15 cellular contexts compared by ENCODE assay signal in the genomic region with DNA sequence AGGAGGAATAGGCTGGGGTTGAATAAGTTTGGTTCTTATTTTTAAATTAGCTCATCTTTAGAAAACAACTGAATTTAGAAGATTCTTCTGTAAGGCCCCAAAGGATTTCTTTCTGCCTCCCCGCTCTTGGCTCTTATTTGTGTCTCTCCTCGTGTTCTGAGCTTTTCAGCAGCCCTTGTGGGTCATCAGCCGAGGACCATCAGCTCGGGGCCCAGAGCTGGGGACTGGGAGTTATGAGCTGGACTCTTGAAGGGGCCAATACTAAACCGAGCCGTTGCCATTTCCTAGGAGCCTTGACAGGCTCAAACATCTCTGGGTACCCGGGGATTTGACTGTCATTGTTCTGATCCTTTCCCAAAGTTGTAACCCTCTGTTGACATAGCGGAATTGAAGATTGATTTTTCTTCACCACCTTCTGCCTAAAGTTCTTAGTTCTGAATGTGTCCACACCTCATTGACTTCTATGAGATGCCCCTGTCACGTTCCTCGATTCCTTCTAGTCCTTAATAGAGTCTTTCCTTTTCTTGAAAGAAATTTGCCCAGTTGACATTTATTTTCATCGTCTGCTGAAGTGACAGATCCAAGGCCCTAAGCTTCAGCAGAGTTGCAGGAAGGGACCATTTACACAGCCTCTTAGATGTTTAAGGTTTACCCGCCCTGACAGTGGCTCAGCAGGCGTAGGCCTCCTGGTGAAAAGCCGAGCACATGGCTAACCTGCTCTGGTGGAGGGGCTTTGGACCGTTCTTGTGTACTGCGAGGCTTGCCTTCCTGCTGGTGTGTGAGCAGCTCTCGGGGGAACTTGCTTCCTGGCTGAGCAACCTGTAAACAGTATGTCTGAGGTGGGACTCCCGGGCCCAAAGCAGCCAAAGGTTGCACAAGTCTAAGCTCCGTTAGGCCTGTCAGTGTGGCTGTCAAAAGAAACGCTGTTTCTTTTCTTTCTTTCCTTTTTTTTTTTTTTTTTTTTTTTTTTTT. TPM values are rescaled to one million over a fixed set of nuclear protein-coding genes. Genes with fewer than 3 reads are reported as not detected.
DNase-seq lines count a peak whose midpoint lies in the region; ATAC-seq and TF ChIP-seq lines count a peak whose summit lies in the region.
"Had no signal": no experiment of that assay in that cellular context is flagged by ENCODE, and none has a peak within 500 bp of the region (broad histone marks: within the 10 kb centered on the region; RNA-seq: fewer than 3 reads in every experiment).

No MANE protein-coding gene starts in this region.

- H3K36me3 Mint-ChIP-seq in natural killer cell treated with Interleukin-12 subunit alpha and Interleukin-12 subunit beta and Interleukin-15 and Interleukin-18, amount 100 ng/mL, for 72 hours: no peaks in the 10 kb centered on the region
- H3K36me3 Mint-ChIP-seq in activated T-cell treated with anti-CD3 and anti-CD28 coated beads, Interleukin-2, amount 50 U/mL, for 4 hours (ENCODE audit: insufficient read depth): peaks cover 10% of the 10 kb centered on the region
- H3K36me3 Mint-ChIP-seq: natural killer cell had no signal

- in situ Hi-C loops in IMR-90 (cut with MboI; ENCODE audit: low sequenced_read_pairs): loop anchor here (5.0 kb wide), 1 partner anchor 82 kb away; no protein-coding TSS in a partner anchor

- peak overlapping the region; percentile 85 for H2AK9ac ChIP-seq in IMR-90 (replicated peaks; ENCODE audit: low read depth, low read length, poor library complexity)

- peaks cover 33 to 88% of the 10 kb centered on the region in 2 experiments for H3K79me1 ChIP-seq in IMR-90 (ENCODE audit: low read depth in 1 of 2, low read length in 2 of 2)

- DNase-seq in IMR-90 (no peak), choroid plexus epithelial cell (ENCODE audit: low read depth) (peak; percentile 61), suprapubic skin (ENCODE audit: low spot score in 2 of 2) (peak; percentile 53 to 72), midbrain (lab: John Stamatoyannopoulos, UW) (no peak), NCI-H748 treated with DMSO at 0.1 percent for 48 hours (lab: John Stamatoyannopoulos, UW) (no peak)
- no peak for DNase-seq in natural killer cell treated with Interleukin-12 subunit alpha and Interleukin-12 subunit beta and Interleukin-15 and Interleukin-18, amount 100 ng/mL, for 72 hours (ENCODE audit: low spot score)
- DNase-seq in activated T-cell treated with anti-CD3 and anti-CD28 coated beads, Interleukin-2, amount 50 U/mL, for 4 hours: no peak
- DNase-seq: activated CD8-positive, alpha-beta T cell treated with anti-CD3 and anti-CD28 coated beads, Interleukin-2, amount 10 ng/mL, durations not matched to agents 7 days and 5 days; activated gamma-delta T cell treated with Interleukin-2 at 50 U/mL for 16 hours; CD4-positive, alpha-beta T cell; natural killer cell had no signal

- H3K27me3 ChIP-seq in IMR-90 (ENCODE audit: control insufficient read depth, insufficient read depth, low read length) (no peaks in the 10 kb centered on the region), suprapubic skin (no peaks in the 10 kb centered on the region)

- no peak for TF ChIP-seq CTCF in IMR-90 (conservative IDR thresholded peaks at IDR 0.05; ENCODE audit: low read depth, low read length)
- no peak for TF ChIP-seq CTCF in choroid plexus epithelial cell (conservative IDR thresholded peaks at IDR 0.05; ENCODE audit: low read depth, low read length)
- no peak for TF ChIP-seq CTCF in suprapubic skin (IDR thresholded peaks at IDR 0.05)

- TF ChIP-seq RAD21 in IMR-90 (IDR thresholded peaks at IDR 0.05; ENCODE audit: low read length): no peak

- WGBS in IMR-90 (ENCODE audit: extremely low coverage in 2 of 2, insufficient read length in 1 of 2), 2 experiments: 81% methylated on average over 5 of the region's 20 CpGs; no CpG with 5 or more reads in 1 of the 2 experiments
- 90 to 92% methylated on average over 11 to 15 of the region's 20 CpGs for WGBS in mesodermal cell (ENCODE audit: insufficient coverage in 2 of 2), 2 experiments
- WGBS in suprapubic skin: 72% methylated on average over 19 of the region's 20 CpGs

- H3K27me3 Mint-ChIP-seq in natural killer cell treated with Interleukin-12 subunit alpha and Interleukin-12 subunit beta and Interleukin-15 and Interleukin-18, amount 100 ng/mL, for 72 hours: no peaks in the 10 kb centered on the region
- H3K27me3 Mint-ChIP-seq in activated T-cell treated with anti-CD3 and anti-CD28 coated beads, Interleukin-2, amount 50 U/mL, for 4 hours (ENCODE audit: low read depth): no peaks in the 10 kb centered on the region
- H3K27me3 Mint-ChIP-seq: CD4-positive, alpha-beta T cell had no signal

- peak overlapping the region; percentile 83; the same call in 1 of the 2 replicates for H2BK20ac ChIP-seq in IMR-90 (ENCODE audit: low read depth, low read length)

- H2BK5ac ChIP-seq in IMR-90 (ENCODE audit: low read depth, low read length, poor library complexity, severe bottlenecking): peak overlapping the region; percentile 67

- H3K4me1 ChIP-seq in IMR-90 (ENCODE audit: control insufficient read depth, insufficient read depth, low read length) (peaks cover 37% of the 10 kb centered on the region), mesodermal cell (ENCODE audit: control insufficient read depth, insufficient read depth, low read length, poor library complexity, severe bottlenecking) (peaks cover 50% of the 10 kb centered on the region), suprapubic skin (peaks cover 44% of the 10 kb centered on the region)

- H3K9me1 ChIP-seq in IMR-90 (ENCODE audit: insufficient read depth, low read length): peaks cover 23% of the 10 kb centered on the region

- H2AK5ac ChIP-seq in IMR-90 (ENCODE audit: low read depth, low read length): peak overlapping the region; percentile 60

- BruUV-seq in IMR-90 (replicated peaks; lab: Mats Ljungman, UMichigan): no TSS peak

- dilution Hi-C loops in IMR-90 (cut with HindIII; ENCODE audit: low sequenced_read_pairs, unreplicated experiment): no loop called here

- peak overlapping the region; percentile 69 for H3K14ac ChIP-seq in IMR-90 (replicated peaks; ENCODE audit: low read depth, low read length)

- no peaks in the 10 kb centered on the region for H3K9me3 Mint-ChIP-seq in natural killer cell treated with Interleukin-12 subunit alpha and Interleukin-12 subunit beta and Interleukin-15 and Interleukin-18, amount 100 ng/mL, for 72 hours
- no peaks in the 10 kb centered on the region for H3K9me3 Mint-ChIP-seq in activated T-cell treated with anti-CD3 and anti-CD28 coated beads, Interleukin-2, amount 50 U/mL, for 4 hours
- H3K9me3 Mint-ChIP-seq: CD4-positive, alpha-beta T cell; natural killer cell; T-helper 2 cell treated with Interferon-gamma antibody and Interleukin-4, amounts not matched to agents 5 μg/mL and 100 μg/mL, for 36 hours had no signal

- H3K36me3 ChIP-seq in IMR-90 (ENCODE audit: control insufficient read depth, insufficient read depth, low read length) (peaks cover 60% of the 10 kb centered on the region), mesodermal cell (ENCODE audit: control insufficient read depth, insufficient read depth, low read length) (peaks cover 78% of the 10 kb centered on the region), suprapubic skin (peaks cover 59% of the 10 kb centered on the region)

- TF ChIP-seq POLR2A in IMR-90 (IDR thresholded peaks at IDR 0.05; ENCODE audit: low read depth, low read length): no peak
- no peak for TF ChIP-seq POLR2A in suprapubic skin (IDR thresholded peaks at IDR 0.05)

- POLR2A ChIA-PET in IMR-90 (lab: Charles Lee; ENCODE audit: unreplicated experiment): no interaction called here

- H2AFZ ChIP-seq in IMR-90 (replicated peaks; ENCODE audit: low read length, poor library complexity): no peak overlapping the region

- H3K27ac ChIP-seq in IMR-90 (ENCODE audit: insufficient read depth, low read length) (peak overlapping the region; percentile 85), mesodermal cell (ENCODE audit: low read depth, low read length, severe bottlenecking) (peak overlapping the region; percentile 93), suprapubic skin (peak overlapping the region; percentile 63)

- H3K4me1 Mint-ChIP-seq in natural killer cell treated with Interleukin-12 subunit alpha and Interleukin-12 subunit beta and Interleukin-15 and Interleukin-18, amount 100 ng/mL, for 72 hours (ENCODE audit: low read depth in 2 of 2): no peaks in the 10 kb centered on the region
- H3K4me1 Mint-ChIP-seq in activated T-cell treated with anti-CD3 and anti-CD28 coated beads, Interleukin-2, amount 50 U/mL, for 4 hours (ENCODE audit: low read depth): no peaks in the 10 kb centered on the region

- TF ChIP-seq EP300 in suprapubic skin (IDR thresholded peaks at IDR 0.05): no peak

- peak overlapping the region; percentile 32; the same call in 1 of the 2 replicates for H4K5ac ChIP-seq in IMR-90 (ENCODE audit: low read depth, low read length)

- H3K27ac Mint-ChIP-seq in natural killer cell treated with Interleukin-12 subunit alpha and Interleukin-12 subunit beta and Interleukin-15 and Interleukin-18, amount 100 ng/mL, for 72 hours: no peak overlapping the region
- H3K27ac Mint-ChIP-seq: activated CD8-positive, alpha-beta T cell treated with anti-CD3 and anti-CD28 coated beads, Interleukin-2, amount 10 ng/mL, durations not matched to agents 7 days and 5 days; CD4-positive, alpha-beta T cell; natural killer cell; T-helper 2 cell treated with Interferon-gamma antibody and Interleukin-4, amounts not matched to agents 5 μg/mL and 100 μg/mL, for 36 hours had no signal

- H4K20me1 ChIP-seq in IMR-90 (ENCODE audit: insufficient read depth, low read length): peaks cover 71% of the 10 kb centered on the region

- H2BK15ac ChIP-seq in IMR-90 (ENCODE audit: low read depth, low read length): 0 out of 3 replicates have a peak overlapping the region, but pooled peaks have one; percentile 41

- H3K4ac ChIP-seq in IMR-90 (ENCODE audit: low read depth, low read length): peak overlapping the region; percentile 72

- intact Hi-C loops in IMR-90 (cut with micrococcal nuclease): no loop called here

- peak overlapping the region; percentile 19 to 57; a peak in 2 of 4 replicates for H4K8ac ChIP-seq in IMR-90 (ENCODE audit: low read depth in 2 of 2, low read length in 2 of 2)

- peak overlapping the region; percentile 20; the same call in 1 of the 2 replicates for H3K56ac ChIP-seq in IMR-90 (ENCODE audit: extremely low read depth, insufficient read depth, low read length)

- CTCF ChIA-PET in IMR-90 (lab: Yijun Ruan, JAX): interaction anchor here (0.6 to 1.8 kb wide), 4 partner anchors 8 to 86 kb away, joined by 3 to 4 read pairs (median 4); no protein-coding TSS in a partner anchor

- no peaks in the 10 kb centered on the region for H3K9me3 ChIP-seq in IMR-90 (ENCODE audit: control insufficient read depth, insufficient read depth, low read length)
- H3K9me3 ChIP-seq in mesodermal cell (ENCODE audit: control insufficient read depth, low read length): no peaks in the 10 kb centered on the region
- no peaks in the 10 kb centered on the region for H3K9me3 ChIP-seq in suprapubic skin

- H3K18ac ChIP-seq in IMR-90 (ENCODE audit: low read depth, low read length): peak overlapping the region; percentile 3

- H3K4me3 Mint-ChIP-seq in natural killer cell treated with Interleukin-12 subunit alpha and Interleukin-12 subunit beta and Interleukin-15 and Interleukin-18, amount 100 ng/mL, for 72 hours: no peak overlapping the region
- H3K4me3 Mint-ChIP-seq in activated T-cell treated with anti-CD3 and anti-CD28 coated beads, Interleukin-2, amount 50 U/mL, for 4 hours: no peak overlapping the region
- H3K4me3 Mint-ChIP-seq: activated CD8-positive, alpha-beta T cell treated with anti-CD3 and anti-CD28 coated beads, Interleukin-2, amount 10 ng/mL, durations not matched to agents 7 days and 5 days; CD4-positive, alpha-beta T cell; natural killer cell; T-helper 2 cell treated with Interferon-gamma antibody and Interleukin-4, amounts not matched to agents 5 μg/mL and 100 μg/mL, for 36 hours had no signal

- H2BK120ac ChIP-seq in IMR-90 (ENCODE audit: low read depth, low read length): peak overlapping the region; percentile 60

- no peak for ATAC-seq in IMR-90 (ENCODE audit: low read depth)
- ATAC-seq in natural killer cell treated with Interleukin-12 subunit alpha and Interleukin-12 subunit beta and Interleukin-15 and Interleukin-18, amount 100 ng/mL, for 72 hours: no peak
- ATAC-seq in activated T-cell treated with anti-CD3 and anti-CD28 coated beads, Interleukin-2, amount 50 U/mL, for 4 hours: no peak
- ATAC-seq: activated CD8-positive, alpha-beta T cell treated with anti-CD3 and anti-CD28 coated beads, Interleukin-2, amount 10 ng/mL, durations not matched to agents 7 days and 5 days; natural killer cell had no signal

- peak overlapping the region; percentile 80 for H3K23ac ChIP-seq in IMR-90 (ENCODE audit: low read depth, low read length)

- peak overlapping the region; percentile 37 for H3K9ac ChIP-seq in IMR-90 (ENCODE audit: low read depth, low read length)

- H4K91ac ChIP-seq in IMR-90 (ENCODE audit: insufficient read depth, low read depth, low read length): peak overlapping the region; percentile 60

- H3K4me2 ChIP-seq in IMR-90 (ENCODE audit: low read depth, low read length): no peak overlapping the region

- H3K4me3 ChIP-seq in IMR-90 (ENCODE audit: insufficient read depth, low read depth, low read length): no peak overlapping the region
- H3K4me3 ChIP-seq in choroid plexus epithelial cell (ENCODE audit: low read depth, low read length): no peak overlapping the region
- no peak overlapping the region for H3K4me3 ChIP-seq in mesodermal cell (ENCODE audit: extremely low read depth, insufficient read depth, low read length, poor library complexity, severe bottlenecking)
- no peak overlapping the region for H3K4me3 ChIP-seq in suprapubic skin

RNA-seq across cellular contexts. Expression of a gene that starts 24.0 kb away (rescaled TPM):
- total RNA-seq in IMR-90 (2012; rRNA removed): 31.9 and 33.7 TPM in 2 replicates
- polyA plus RNA-seq in IMR-90 (2012; rRNA removed): 49.1 and 50.7 TPM in 2 replicates
- polyA plus RNA-seq in IMR-90 (2012; cell fraction: cytosol; rRNA removed): 35.4 and 41.3 TPM in 2 replicates
- polyA plus RNA-seq in IMR-90 (2012; cell fraction: nucleus; rRNA removed; ENCODE audit: low replicate concordance): 61.9 and 74.7 TPM in 2 replicates
- polyA plus RNA-seq in mesodermal cell (2013, experiment 1 of 2): 64.2 TPM
- 57.6 TPM for polyA plus RNA-seq in mesodermal cell (2013, experiment 2 of 2)
- 10 to 100 TPM; 31.3 to 40.4 (median 34.8) TPM for total RNA-seq in suprapubic skin
- 10 to 100 TPM; 28.1 to 45.2 TPM for total RNA-seq in natural killer cell treated with Interleukin-12 subunit alpha and Interleukin-12 subunit beta and Interleukin-15 and Interleukin-18, amount 100 ng/mL, for 72 hours
- 10 to 100 TPM; 37.1 to 38.8 (median 38.2) TPM for total RNA-seq in activated T-cell treated with anti-CD3 and anti-CD28 coated beads, Interleukin-2, amount 50 U/mL, for 4 hours

RNA-seq across cellular contexts. Expression of a gene that starts 37.6 kb away (rescaled TPM):
- total RNA-seq in IMR-90 (2012; rRNA removed): not detected in 2 replicates
- not detected in 2 replicates for polyA plus RNA-seq in IMR-90 (2012; rRNA removed)
- not detected in 2 replicates for polyA plus RNA-seq in IMR-90 (2012; cell fraction: cytosol; rRNA removed)
- polyA plus RNA-seq in IMR-90 (2012; cell fraction: nucleus; rRNA removed; ENCODE audit: low replicate concordance): not detected in 2 replicates
- polyA plus RNA-seq in mesodermal cell (2013, experiment 1 of 2): not detected
- not detected for polyA plus RNA-seq in mesodermal cell (2013, experiment 2 of 2)
- not detected for total RNA-seq in suprapubic skin
- total RNA-seq in natural killer cell treated with Interleukin-12 subunit alpha and Interleukin-12 subunit beta and Interleukin-15 and Interleukin-18, amount 100 ng/mL, for 72 hours: not detected
- not detected for total RNA-seq in activated T-cell treated with anti-CD3 and anti-CD28 coated beads, Interleukin-2, amount 50 U/mL, for 4 hours
- total RNA-seq: activated CD8-positive, alpha-beta T cell treated with anti-CD3 and anti-CD28 coated beads, Interleukin-2, amount 10 ng/mL, durations not matched to agents 7 days and 5 days; CD4-positive, alpha-beta T cell; fibroblast of villous mesenchyme; G401; natural killer cell had no signal

Comparison
In these comparisons a context has a peak if more than half of its experiments do, and no peak if none do; other contexts are left out.
1. DNase-seq: peak in choroid plexus epithelial cell (single experiment) and suprapubic skin (2 of 2); none in IMR-90 (single experiment), midbrain (single experiment), natural killer cell treated with Interleukin-12 subunit alpha and Interleukin-12 subunit beta and Interleukin-15 and Interleukin-18, amount 100 ng/mL, for 72 hours (single experiment), activated T-cell treated with anti-CD3 and anti-CD28 coated beads, Interleukin-2, amount 50 U/mL, for 4 hours (single experiment) and NCI-H748 treated with DMSO at 0.1 percent for 48 hours (single experiment).
2. Peak in every context shown above with its lines, with median percentiles within 50 percentile points of each other: H3K27ac ChIP-seq.